In the genomic region with DNA sequence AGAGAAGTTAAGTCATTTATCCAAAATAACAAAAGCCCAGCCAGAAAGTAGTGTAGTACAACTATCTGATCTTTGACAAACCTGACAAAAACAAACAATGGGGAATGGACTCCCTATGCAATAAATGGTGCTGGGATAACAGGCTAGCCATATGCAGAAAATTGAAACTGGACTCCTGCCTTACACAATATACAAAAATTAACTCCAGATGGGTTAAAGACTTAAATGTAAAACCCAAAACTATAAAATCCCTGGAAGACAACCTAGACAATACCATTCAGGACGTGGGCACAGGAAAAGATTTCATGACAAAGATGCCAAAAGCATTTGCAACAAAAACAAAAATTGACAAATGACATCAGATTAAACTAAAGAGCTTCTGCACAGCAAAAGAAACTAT, we compare ENCODE assay signal across 4 cellular contexts.
DNase-seq lines count a peak whose midpoint lies in the region.
"Not testable (repeated sequence)": the region's sequence is repeated elsewhere in the genome, so short reads cannot be mapped to it uniquely, and the experiment has no call there.

No MANE protein-coding gene starts in this region.

- in situ Hi-C loops in HAP-1 (cut with MboI; ENCODE audit: low sequenced_read_pairs), result not testable (repeated sequence)

- H3K4me1 ChIP-seq in HAP-1, result peaks cover 21% of the 10 kb centered on the region
- not testable (repeated sequence) for H3K4me1 ChIP-seq in adipocyte (ENCODE audit: control insufficient read depth, insufficient read depth, low read length)

- not testable (repeated sequence) for H3K36me3 ChIP-seq in HAP-1 (replicated peaks); adipocyte (ENCODE audit: control insufficient read depth, insufficient read depth, low read length, severe bottlenecking)

- not testable (repeated sequence) for H3K9ac ChIP-seq in adipocyte (ENCODE audit: low read length)

- not testable (repeated sequence) for H3K9me3 ChIP-seq in HAP-1; adipocyte (ENCODE audit: control insufficient read depth, low read length)

- DNase-seq in HAP-1 (ENCODE audit: low spot score in 2 of 2), result peak; percentile 15 to 63
- peak; percentile 75 for DNase-seq in adipocyte (ENCODE audit: low read depth)
- peak; percentile 30 for DNase-seq in fibroblast of gingiva (ENCODE audit: low read depth)
- DNase-seq in fibroblast of peridontal ligament (ENCODE audit: extremely low read depth), result peak; percentile 53

- H3K27me3 ChIP-seq in HAP-1 (ENCODE audit: low read depth); adipocyte (replicated peaks; ENCODE audit: control insufficient read depth, insufficient read depth, low read length): not testable (repeated sequence)

- not testable (repeated sequence) for H3K4me3 ChIP-seq in HAP-1; adipocyte (ENCODE audit: low read length)
